In genomic region chr9:98700801-98701200, GRCh38 we compare ENCODE assay signal across 38 cellular contexts. TPM values are rescaled to one million over a fixed set of nuclear protein-coding genes. Genes with fewer than 3 reads are reported as not detected.
DNase-seq lines count a peak whose midpoint lies in the region; ATAC-seq, FAIRE-seq and TF ChIP-seq lines count a peak whose summit lies in the region.
"Had no signal": no experiment of that assay in that cellular context is flagged by ENCODE, and none has a peak within 500 bp of the region (broad histone marks: within the 10 kb centered on the region; RNA-seq: fewer than 3 reads in every experiment).

No MANE protein-coding gene starts in this region.

- POLR2A ChIA-PET in HepG2 (lab: Yijun Ruan, JAX): no interaction called here
- POLR2A ChIA-PET in K562 (lab: Yijun Ruan, JAX): interaction anchor here (0.9 kb wide), 1 partner anchor 15 kb away, joined by 3 read pairs; no protein-coding TSS in a partner anchor

- H3K36me3 Mint-ChIP-seq in natural killer cell: no peaks in the 10 kb centered on the region
- H3K36me3 Mint-ChIP-seq in natural killer cell treated with Interleukin-12 subunit alpha and Interleukin-12 subunit beta and Interleukin-15 and Interleukin-18, amount 100 ng/mL, for 72 hours: no peaks in the 10 kb centered on the region
- H3K36me3 Mint-ChIP-seq: CD14-positive monocyte; CD4-positive, alpha-beta memory T cell; CD4-positive, CD25-positive, alpha-beta regulatory T cell; CD8-positive, alpha-beta memory T cell; CD8-positive, alpha-beta T cell had no signal

- ATAC-seq in HepG2 (no peak), right lobe of liver (no peak), K562 (no peak), natural killer cell (no peak)
- no peak for ATAC-seq in natural killer cell treated with Interleukin-12 subunit alpha and Interleukin-12 subunit beta and Interleukin-15 and Interleukin-18, amount 100 ng/mL, for 72 hours
- ATAC-seq: A549; CD8-positive, alpha-beta T cell had no signal

- TF ChIP-seq POLR2A in HepG2 (IDR thresholded peaks at IDR 0.05; ENCODE audit: insufficient read depth in 1 of 2, low read depth in 2 of 2, low read length in 2 of 2): no peak
- TF ChIP-seq POLR2A in right lobe of liver (IDR thresholded peaks at IDR 0.05): no peak
- no peak for TF ChIP-seq POLR2A in K562 (conservative IDR thresholded peaks at IDR 0.05)
- TF ChIP-seq POLR2A in Peyer's patch (IDR thresholded peaks at IDR 0.05): no peak

- H3K36me3 ChIP-seq in HepG2 (replicated peaks in 1 of 2; ENCODE audit: control insufficient read depth in 1 of 2, insufficient read depth in 2 of 2, low read length in 2 of 2) (no peaks in the 10 kb centered on the region), right lobe of liver (no peaks in the 10 kb centered on the region), K562 (ENCODE audit: control insufficient read depth, insufficient read depth, low read length) (no peaks in the 10 kb centered on the region), osteoblast (ENCODE audit: insufficient read depth, low read length) (no peaks in the 10 kb centered on the region), Peyer's patch (no peaks in the 10 kb centered on the region)
- H3K36me3 ChIP-seq: BE2C; BLaER1; BLaER1 treated with 17β-estradiol and CSF1 and Interleukin-3, amounts not matched to agents 10 nM and 100 nM had no signal

- no TSS peak for BruUV-seq in HepG2 (replicated peaks; lab: Mats Ljungman, UMichigan)
- BruUV-seq in K562 (replicated peaks; lab: Mats Ljungman, UMichigan): no TSS peak

- H3K79me2 ChIP-seq in HepG2 (ENCODE audit: insufficient read depth, low read length) (no peaks in the 10 kb centered on the region), K562 (ENCODE audit: control insufficient read depth, insufficient read depth, low read length) (no peaks in the 10 kb centered on the region), osteoblast (ENCODE audit: insufficient read depth, low read length) (no peaks in the 10 kb centered on the region)

- peaks cover 34 to 45% of the 10 kb centered on the region in 2 donors for H3K27me3 Mint-ChIP-seq in natural killer cell (ENCODE audit: low read depth in 2 of 2)
- H3K27me3 Mint-ChIP-seq in natural killer cell treated with Interleukin-12 subunit alpha and Interleukin-12 subunit beta and Interleukin-15 and Interleukin-18, amount 100 ng/mL, for 72 hours: peaks cover 29 to 49% of the 10 kb centered on the region in 2 donors

- H2AFZ ChIP-seq in HepG2 (ENCODE audit: low read length) (no peak overlapping the region), K562 (ENCODE audit: low read depth, low read length) (no peak overlapping the region), osteoblast (ENCODE audit: low read length) (no peak overlapping the region)

- H3K27ac ChIP-seq in HepG2 (ENCODE audit: extremely low read length, insufficient read depth, low read length): no peak overlapping the region
- H3K27ac ChIP-seq in right lobe of liver: no peak overlapping the region
- no peak overlapping the region for H3K27ac ChIP-seq in K562 (ENCODE audit: extremely low read depth, low read depth, low read length)
- H3K27ac ChIP-seq in osteoblast (ENCODE audit: low read depth, low read length): no peak overlapping the region
- no peak overlapping the region for H3K27ac ChIP-seq in Peyer's patch
- H3K27ac ChIP-seq: 22Rv1; A549; BLaER1; BLaER1 treated with 17β-estradiol and CSF1 and Interleukin-3, amounts not matched to agents 10 nM and 100 nM; C4-2B had no signal

- no peak for FAIRE-seq in HepG2 (lab: Jason Lieb, UNC)
- FAIRE-seq in K562 (lab: Jason Lieb, UNC): no peak
- FAIRE-seq: A204.1, A549, D721Med had no signal

- H3K27ac Mint-ChIP-seq in natural killer cell: no peak overlapping the region
- no peak overlapping the region for H3K27ac Mint-ChIP-seq in natural killer cell treated with Interleukin-12 subunit alpha and Interleukin-12 subunit beta and Interleukin-15 and Interleukin-18, amount 100 ng/mL, for 72 hours
- H3K27ac Mint-ChIP-seq: B cell; CD4-positive, alpha-beta memory T cell; CD4-positive, alpha-beta T cell; CD4-positive, CD25-positive, alpha-beta regulatory T cell; CD8-positive, alpha-beta T cell had no signal

- intact Hi-C loops in HepG2 (cut with micrococcal nuclease; ENCODE audit: unreplicated experiment): no loop called here
- intact Hi-C loops in right lobe of liver (cut with DNase I): no loop called here
- intact Hi-C loops in K562 (cut with micrococcal nuclease): no loop called here
- intact Hi-C loops in natural killer cell (cut with micrococcal nuclease): no loop called here

- H3K9me3 ChIP-seq in HepG2 (ENCODE audit: low read length): no peaks in the 10 kb centered on the region
- H3K9me3 ChIP-seq in right lobe of liver: no peaks in the 10 kb centered on the region
- H3K9me3 ChIP-seq in K562 (replicated peaks; ENCODE audit: control insufficient read depth, insufficient read depth, low read depth, low read length): no peaks in the 10 kb centered on the region
- H3K9me3 ChIP-seq in osteoblast (ENCODE audit: low read depth, low read length): no peaks in the 10 kb centered on the region
- H3K9me3 ChIP-seq in Peyer's patch: no peaks in the 10 kb centered on the region
- H3K9me3 ChIP-seq: A549; BE2C; BLaER1; BLaER1 treated with 17β-estradiol and CSF1 and Interleukin-3, amounts not matched to agents 10 nM and 100 nM; Caco-2 had no signal

- TF ChIP-seq RAD21 in HepG2 (CRISPR knock-in tag; IDR thresholded peaks at IDR 0.05) (no peak), K562 (CRISPR knock-in tag; conservative IDR thresholded peaks at IDR 0.05 in 1 of 2, IDR thresholded peaks at IDR 0.05 in 1 of 2) (no peak)

- no peaks in the 10 kb centered on the region for H3K4me1 Mint-ChIP-seq in natural killer cell
- no peaks in the 10 kb centered on the region for H3K4me1 Mint-ChIP-seq in natural killer cell treated with Interleukin-12 subunit alpha and Interleukin-12 subunit beta and Interleukin-15 and Interleukin-18, amount 100 ng/mL, for 72 hours (ENCODE audit: low read depth in 2 of 2)
- H3K4me1 Mint-ChIP-seq: B cell; CD14-positive monocyte; CD4-positive, alpha-beta memory T cell; CD4-positive, CD25-positive, alpha-beta regulatory T cell; CD8-positive, alpha-beta memory T cell had no signal

- DNase-seq in HepG2 (ENCODE audit: low spot score) (no peak), right lobe of liver (no peak), K562 (ENCODE audit: extremely low read depth in 1 of 4, low spot score in 3 of 4) (no peak), islet precursor cell (peak; percentile 10), osteoblast (ENCODE audit: insufficient read length, low spot score, missing footprints) (peak; percentile 36), natural killer cell (no peak), Peyer's patch (no peak)
- DNase-seq in natural killer cell treated with Interleukin-12 subunit alpha and Interleukin-12 subunit beta and Interleukin-15 and Interleukin-18, amount 100 ng/mL, for 72 hours (ENCODE audit: low spot score): no peak
- DNase-seq: 8988T; ACHN; AML-193; BE2C; C1 segment of cervical spinal cord; Caco-2; Calu3; CD4-positive, alpha-beta memory T cell; CD4-positive, alpha-beta T cell; CD4-positive, CD25-positive, alpha-beta regulatory T cell; CD8-positive, alpha-beta memory T cell; CD8-positive, alpha-beta T cell; COR-L47; DMS 273 treated with DMSO at 0.1 percent for 48 hours; DMS153; DMS53; DMS79; DMS79 treated with DMSO at 0.1 percent for 48 hours; DND-41; EL had no signal

- H3K9me1 ChIP-seq in K562 (ENCODE audit: control insufficient read depth, insufficient read depth, low read length): no peaks in the 10 kb centered on the region

- H4K20me1 ChIP-seq in HepG2 (ENCODE audit: insufficient read depth, low read length) (no peaks in the 10 kb centered on the region), K562 (replicated peaks; ENCODE audit: control insufficient read depth, insufficient read depth, low read length) (no peaks in the 10 kb centered on the region), osteoblast (ENCODE audit: insufficient read depth, low read length) (no peaks in the 10 kb centered on the region)
- H4K20me1 ChIP-seq: BLaER1; BLaER1 treated with 17β-estradiol and CSF1 and Interleukin-3, amounts not matched to agents 10 nM and 100 nM had no signal

- TF ChIP-seq CTCF in HepG2 (CRISPR knock-in tag; IDR thresholded peaks at IDR 0.05) (no peak), right lobe of liver (IDR thresholded peaks at IDR 0.05) (no peak), K562 (IDR thresholded peaks at IDR 0.05 in 2 of 3, conservative IDR thresholded peaks at IDR 0.05 in 1 of 3; ENCODE audit: insufficient read depth in 2 of 3, low read depth in 1 of 3, low read length in 3 of 3) (no peak), osteoblast (IDR thresholded peaks at IDR 0.05; ENCODE audit: extremely low read depth, low read depth, low read length) (no peak), natural killer cell (IDR thresholded peaks at IDR 0.05) (no peak), Peyer's patch (IDR thresholded peaks at IDR 0.05) (no peak)

- H3K27me3 ChIP-seq in HepG2 (ENCODE audit: control insufficient read depth in 1 of 2, insufficient read depth in 2 of 2, low read length in 2 of 2) (peaks cover 0 to 27% of the 10 kb centered on the region in 2 experiments; a peak in 3 of 5 replicates), right lobe of liver (no peaks in the 10 kb centered on the region), K562 (ENCODE audit: control insufficient read depth in 2 of 2, insufficient read depth in 2 of 2, low read length in 2 of 2) (peaks cover 28 to 50% of the 10 kb centered on the region in 2 experiments), osteoblast (ENCODE audit: insufficient read depth, low read length) (peaks cover 45% of the 10 kb centered on the region), Peyer's patch (no peaks in the 10 kb centered on the region)

- H3K9ac ChIP-seq in HepG2 (ENCODE audit: insufficient read depth, low read depth, low read length) (no peak overlapping the region), K562 (ENCODE audit: insufficient read depth in 1 of 2, low read depth in 2 of 2, low read length in 2 of 2) (no peak overlapping the region)
- H3K9ac ChIP-seq: BLaER1; BLaER1 treated with 17β-estradiol and CSF1 and Interleukin-3, amounts not matched to agents 10 nM and 100 nM had no signal

- no peak for TF ChIP-seq EP300 in HepG2 (IDR thresholded peaks at IDR 0.05; ENCODE audit: low read depth in 2 of 2, low read length in 2 of 2)
- no peak for TF ChIP-seq EP300 in HepG2 (CRISPR knock-in tag; IDR thresholded peaks at IDR 0.05; ENCODE audit: borderline replicate concordance)
- TF ChIP-seq EP300 in K562 (IDR thresholded peaks at IDR 0.05; ENCODE audit: low read length): no peak

- H3K9me3 Mint-ChIP-seq in natural killer cell: no peaks in the 10 kb centered on the region
- H3K9me3 Mint-ChIP-seq in natural killer cell treated with Interleukin-12 subunit alpha and Interleukin-12 subunit beta and Interleukin-15 and Interleukin-18, amount 100 ng/mL, for 72 hours: no peaks in the 10 kb centered on the region
- H3K9me3 Mint-ChIP-seq: CD4-positive, alpha-beta T cell had no signal

- H3K4me2 ChIP-seq in HepG2 (ENCODE audit: low read depth, low read length) (no peak overlapping the region), K562 (ENCODE audit: insufficient read depth, low read length) (no peak overlapping the region), osteoblast (ENCODE audit: insufficient read depth, low read length) (no peak overlapping the region)
- H3K4me2 ChIP-seq: A549; BLaER1; BLaER1 treated with 17β-estradiol and CSF1 and Interleukin-3, amounts not matched to agents 10 nM and 100 nM had no signal

- H3K4me1 ChIP-seq in HepG2 (ENCODE audit: insufficient read depth, low read length): peaks cover 20% of the 10 kb centered on the region
- no peaks in the 10 kb centered on the region for H3K4me1 ChIP-seq in right lobe of liver
- H3K4me1 ChIP-seq in K562 (replicated peaks in 1 of 2; ENCODE audit: control insufficient read depth in 2 of 2, insufficient read depth in 2 of 2, low read length in 2 of 2): no peaks in the 10 kb centered on the region
- H3K4me1 ChIP-seq in osteoblast (ENCODE audit: insufficient read depth, low read length): no peaks in the 10 kb centered on the region
- H3K4me1 ChIP-seq in Peyer's patch: no peaks in the 10 kb centered on the region
- H3K4me1 ChIP-seq: A549; BE2C; BLaER1; BLaER1 treated with 17β-estradiol and CSF1 and Interleukin-3, amounts not matched to agents 10 nM and 100 nM; Caco-2 had no signal

- in situ Hi-C loops in HepG2 (cut with HindIII; ENCODE audit: extremely low pct_ligation_motif_present, low pct_unique_long_range_greater_than_20kb): loop anchor here (10.0 kb wide), 1 partner anchor 386 kb away; no protein-coding TSS in a partner anchor
- in situ Hi-C loops in K562 (cut with MboI): loop anchor here (5.0 kb wide), 1 partner anchor 388 kb away; no protein-coding TSS in a partner anchor

- CTCF ChIA-PET in HepG2 (lab: Yijun Ruan, JAX; ENCODE audit: low intra/inter-chr PET ratio, low total read pairs) (no interaction called here), K562 (lab: Yijun Ruan, JAX; ENCODE audit: low intra/inter-chr PET ratio) (no interaction called here)

- 0% methylated on average over 4 of the region's 4 CpGs for WGBS in HepG2 (ENCODE audit: low lambda C conversion rate)
- WGBS in right lobe of liver (ENCODE audit: insufficient coverage, low coverage, low lambda C conversion rate, missing lambda C conversion rate): 18% methylated on average over 2 of the region's 4 CpGs
- WGBS in K562 (ENCODE audit: insufficient coverage, low coverage, missing lambda C conversion rate): 2% methylated on average over 4 of the region's 4 CpGs

- H3K4me3 Mint-ChIP-seq in natural killer cell: no peak overlapping the region
- H3K4me3 Mint-ChIP-seq in natural killer cell treated with Interleukin-12 subunit alpha and Interleukin-12 subunit beta and Interleukin-15 and Interleukin-18, amount 100 ng/mL, for 72 hours: no peak overlapping the region
- H3K4me3 Mint-ChIP-seq: B cell; CD4-positive, alpha-beta memory T cell; CD4-positive, alpha-beta T cell; CD4-positive, CD25-positive, alpha-beta regulatory T cell; CD8-positive, alpha-beta memory T cell; CD8-positive, alpha-beta T cell had no signal

- H3K4me3 ChIP-seq in HepG2 (replicated peaks in 1 of 3; ENCODE audit: insufficient read depth in 1 of 3, low read depth in 2 of 3, low read length in 3 of 3) (no peak overlapping the region), right lobe of liver (no peak overlapping the region), K562 (no peak overlapping the region), osteoblast (ENCODE audit: insufficient read depth, low read length) (no peak overlapping the region), Peyer's patch (no peak overlapping the region)
- H3K4me3 ChIP-seq: A549; BLaER1; BLaER1 treated with 17β-estradiol and CSF1 and Interleukin-3, amounts not matched to agents 10 nM and 100 nM had no signal

RNA-seq across cellular contexts. Expression of gene GABBR2, which starts 7.9 kb away (rescaled TPM):
- total RNA-seq in HepG2 (2016; rRNA removed; fragmentation: Illumina TruSeq; extraction: Trizol): 0.02 TPM in 1 of 2 replicates, not detected in the other
- total RNA-seq in HepG2 (2016; cell fraction: cytosol; rRNA removed; fragmentation: Illumina TruSeq; extraction: Trizol; ENCODE audit: low read depth): not detected in 2 replicates
- total RNA-seq in HepG2 (2016; cell fraction: insoluble cytoplasmic fraction; rRNA removed; fragmentation: Illumina TruSeq; extraction: Trizol): 0.17 TPM in 1 of 2 replicates, not detected in the other
- not detected in 2 replicates for total RNA-seq in HepG2 (2016; cell fraction: membrane; rRNA removed; fragmentation: Illumina TruSeq; extraction: Trizol)
- total RNA-seq in HepG2 (2016; cell fraction: nucleus; rRNA removed; fragmentation: Illumina TruSeq; extraction: Trizol): not detected in 2 replicates
- polyA plus RNA-seq in HepG2 (2011; rRNA removed): 0.01 TPM in 1 of 2 replicates, not detected in the other
- not detected in 2 replicates for polyA plus RNA-seq in HepG2 (2011; cell fraction: cytosol; rRNA removed)
- polyA plus RNA-seq in HepG2 (2011; cell fraction: nucleus; rRNA removed): 0.02 TPM in 1 of 2 replicates, not detected in the other
- polyA plus RNA-seq in HepG2 (2012): not detected in 2 replicates
- not detected in 2 replicates for polyA plus RNA-seq in HepG2 (2016; cell fraction: cytosol; fragmentation: Illumina TruSeq; extraction: Trizol; ENCODE audit: low read depth)
- polyA plus RNA-seq in HepG2 (2016; cell fraction: insoluble cytoplasmic fraction; fragmentation: Illumina TruSeq; extraction: Trizol; ENCODE audit: low read depth): 0.03 TPM in 1 of 2 replicates, not detected in the other
- polyA plus RNA-seq in HepG2 (2016; cell fraction: membrane; fragmentation: Illumina TruSeq; extraction: Trizol; ENCODE audit: low read depth): not detected in 2 replicates
- polyA plus RNA-seq in HepG2 (2016; cell fraction: nucleus; fragmentation: Illumina TruSeq; extraction: Trizol; ENCODE audit: insufficient read depth, low read depth): not detected in 2 replicates
- polyA minus RNA-seq in HepG2 (2011; rRNA and poly(A)+ RNA removed; ENCODE audit: low replicate concordance): 0.33 TPM in 1 of 2 replicates, not detected in the other
- polyA minus RNA-seq in HepG2 (2011; cell fraction: cytosol; rRNA and poly(A)+ RNA removed): not detected in 2 replicates
- polyA minus RNA-seq in HepG2 (2011; cell fraction: nucleus; rRNA and poly(A)+ RNA removed): not detected in 2 replicates
- total RNA-seq in right lobe of liver: not detected
- total RNA-seq in K562 (2011; cell fraction: chromatin; rRNA removed; ENCODE audit: low replicate concordance): 3.2 and 3.7 TPM in 2 replicates
- 1.2 and 1.3 TPM in 2 replicates for total RNA-seq in K562 (2011; cell fraction: nucleolus; rRNA removed)
- total RNA-seq in K562 (2011; cell fraction: nucleoplasm; rRNA removed): 1.9 and 4.7 TPM in 2 replicates
- 0.27 and 0.33 TPM in 2 replicates for total RNA-seq in K562 (2014; rRNA removed)
- total RNA-seq in K562 (2014; rRNA removed; fragmentation: Illumina TruSeq; extraction: Trizol): 0.18 and 0.29 TPM in 2 replicates
- total RNA-seq in K562 (2015; rRNA removed; fragmentation: Illumina TruSeq; extraction: Trizol): 0.29 and 0.41 TPM in 2 replicates
- total RNA-seq in K562 (2021): 0.42 and 0.47 TPM in 2 replicates
- polyA plus RNA-seq in K562 (2011; rRNA removed): 0.27 and 0.32 TPM in 2 replicates
- polyA plus RNA-seq in K562 (2011; cell fraction: cytosol; rRNA removed): 0.04 and 0.82 TPM in 2 replicates
- 0.29 and 0.77 TPM in 2 replicates for polyA plus RNA-seq in K562 (2011; cell fraction: nucleus; rRNA removed)
- 0.40 and 0.44 TPM in 2 replicates for polyA plus RNA-seq in K562 (2012)
- polyA plus RNA-seq in K562 (2014; fragmentation: Illumina TruSeq; extraction: Trizol): 0.36 and 0.53 TPM in 2 replicates
- polyA plus RNA-seq in K562 (2014; fragmentation: Nextera tagmentation; extraction: Ambion mirVana): 1 to 10 TPM in 1 of 2 experiments, under 1 TPM in 1; 0.15 to 1.9 TPM
- 0.32 and 1.1 TPM in 2 replicates for polyA plus RNA-seq in K562 (2014; rRNA removed)
- 0.30 and 1.1 TPM in 2 replicates for polyA minus RNA-seq in K562 (2011; rRNA and poly(A)+ RNA removed)
- polyA minus RNA-seq in K562 (2011; cell fraction: cytosol; rRNA and poly(A)+ RNA removed): 0.38 and 2.5 TPM in 2 replicates
- 1.1 and 1.7 TPM in 2 replicates for polyA minus RNA-seq in K562 (2011; cell fraction: nucleus; rRNA and poly(A)+ RNA removed)
- under 0.01 and 0.88 TPM in 2 replicates for total RNA-seq in osteoblast
- not detected for total RNA-seq in natural killer cell
- total RNA-seq in Peyer's patch: not detected
- total RNA-seq in natural killer cell treated with Interleukin-12 subunit alpha and Interleukin-12 subunit beta and Interleukin-15 and Interleukin-18, amount 100 ng/mL, for 72 hours: not detected
- total RNA-seq: A673; B cell; CD4-positive, alpha-beta memory T cell; CD4-positive, alpha-beta T cell; CD4-positive, CD25-positive, alpha-beta regulatory T cell; CD8-positive, alpha-beta memory T cell; CD8-positive, alpha-beta T cell had no signal
- polyA plus RNA-seq: CD14-positive monocyte; CD4-positive, alpha-beta memory T cell; CD4-positive, CD25-positive, alpha-beta regulatory T cell; CD8-positive, alpha-beta memory T cell had no signal

Comparison
In these comparisons a context has a peak if more than half of its experiments do, and no peak if none do; other contexts are left out.
1. DNase-seq: peak in islet precursor cell (single experiment) and osteoblast (single experiment); none in HepG2 (single experiment), right lobe of liver (0 of 3), K562 (0 of 4), natural killer cell (single experiment), Peyer's patch (0 of 3) and natural killer cell treated with Interleukin-12 subunit alpha and Interleukin-12 subunit beta and Interleukin-15 and Interleukin-18, amount 100 ng/mL, for 72 hours (single experiment).
2. Of the 241 proteins assayed by ChIP-seq in both HepG2 and K562: peak only in HepG2: none; only in K562: none; in both: ZNF12; in neither: 240.